Comparison of ENCODE assay signal across 12 cellular contexts in the genomic region with DNA sequence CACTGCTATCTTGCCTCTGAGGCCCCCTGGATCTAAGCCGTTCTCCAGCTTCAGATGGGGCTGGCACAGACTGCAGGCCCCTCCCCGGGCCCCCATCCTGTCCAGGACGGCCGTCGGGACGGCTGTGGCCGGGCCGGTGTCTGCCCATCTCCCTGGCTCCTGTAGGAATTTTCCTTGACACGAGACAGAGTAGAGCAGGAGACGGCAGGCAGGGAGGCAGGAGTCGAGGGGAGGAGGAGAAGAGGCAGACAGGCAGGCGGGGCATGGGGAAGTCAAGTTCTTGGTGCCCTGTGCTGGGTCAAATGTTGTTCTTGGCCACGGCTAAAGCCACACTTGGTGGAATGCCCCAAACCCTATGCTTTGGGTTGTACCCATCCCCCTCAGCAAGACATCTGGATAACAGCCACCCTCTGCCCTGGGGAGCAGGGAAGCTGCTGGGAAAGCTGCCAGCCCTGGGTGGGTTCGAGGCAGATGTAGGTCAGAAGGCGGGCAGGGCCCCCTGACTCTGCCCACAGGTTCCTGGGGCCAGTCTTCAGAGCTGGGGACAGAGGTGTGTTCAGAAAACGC. TPM values are rescaled to one million over a fixed set of nuclear protein-coding genes. Genes with fewer than 3 reads are reported as not detected.
A peak's percentile ranks its signal among the peaks of the same experiment; 100 is the strongest.
DNase-seq lines count a peak whose midpoint lies in the region; ATAC-seq, FAIRE-seq and TF ChIP-seq lines count a peak whose summit lies in the region.
"Had no signal": no experiment of that assay in that cellular context is flagged by ENCODE, and none has a peak within 500 bp of the region (broad histone marks: within the 10 kb centered on the region; RNA-seq: fewer than 3 reads in every experiment).

No MANE protein-coding gene starts in this region.

- intact Hi-C loops in spleen (cut with DNase I; ENCODE audit: low total_unique reads) = no loop called here

- peaks cover 26% of the 10 kb centered on the region for H3K4me1 ChIP-seq in HEK293 (ENCODE audit: control insufficient read depth, insufficient read depth, low read length)
- peaks cover 30% of the 10 kb centered on the region for H3K4me1 ChIP-seq in astrocyte (ENCODE audit: insufficient read depth, low read length)
- peaks cover 48% of the 10 kb centered on the region for H3K4me1 ChIP-seq in keratinocyte (ENCODE audit: control insufficient read depth, extremely low read depth, insufficient read depth, low read length)
- H3K4me1 ChIP-seq in spleen = peaks cover 0 to 57% (median 35%) of the 10 kb centered on the region in 6 donors

- H3K9me1 ChIP-seq in keratinocyte (ENCODE audit: control insufficient read depth, extremely low read depth, insufficient read depth, low read length) = no peaks in the 10 kb centered on the region

- no peak overlapping the region for H3K4me3 ChIP-seq in HEK293 (ENCODE audit: low read depth, low read length)
- H3K4me3 ChIP-seq in astrocyte (ENCODE audit: insufficient read depth, low read depth, low read length) = no peak overlapping the region
- H3K4me3 ChIP-seq in keratinocyte (ENCODE audit: control insufficient read depth in 2 of 3, extremely low read depth in 1 of 3, insufficient read depth in 2 of 3, low read depth in 1 of 3, low read length in 3 of 3) = no peak overlapping the region
- H3K4me3 ChIP-seq in spleen = peak overlapping the region in 2 of 8 donors; percentile 4 to 79

- ATAC-seq in GM18505 (IDR thresholded peaks at IDR 0.05; ENCODE audit: unreplicated experiment) (no peak), GM21367 (IDR thresholded peaks at IDR 0.05; ENCODE audit: unreplicated experiment) (no peak)

- CTCF ChIA-PET in HEK293 (lab: Yijun Ruan, JAX) = interaction anchor here (0.7 to 5.5 kb wide), 13 partner anchors 8 to 718 kb away, joined by 3 to 67 read pairs (median 3); no protein-coding TSS in a partner anchor

- no peaks in the 10 kb centered on the region for H3K36me3 Mint-ChIP-seq in astrocyte (ENCODE audit: low read depth, unreplicated experiment)
- H3K36me3 Mint-ChIP-seq: activated naive CD8-positive, alpha-beta T cell treated with anti-CD3 and anti-CD28 coated beads for 36 hours had no signal

- dilution Hi-C loops in keratinocyte (cut with MboI; ENCODE audit: extremely low pct_ligation_motif_present, low sequenced_read_pairs) = loop anchor here (25.0 kb wide), 1 partner anchor 359 kb away; no protein-coding TSS in a partner anchor

- 51 to 54% (median 52%) methylated on average over 16 of the region's 16 CpGs for WGBS in spleen, 5 donors

- H4K20me1 ChIP-seq in astrocyte (ENCODE audit: insufficient read depth, low read length) (no peaks in the 10 kb centered on the region), keratinocyte (ENCODE audit: control insufficient read depth, extremely low read depth, insufficient read depth, low read length) (no peaks in the 10 kb centered on the region)

- H3K27ac Mint-ChIP-seq in astrocyte (ENCODE audit: unreplicated experiment) = no peak overlapping the region
- H3K27ac Mint-ChIP-seq: activated naive CD8-positive, alpha-beta T cell treated with anti-CD3 and anti-CD28 coated beads for 36 hours had no signal

- H3K4me2 ChIP-seq in astrocyte (ENCODE audit: low read length) (peak overlapping the region; percentile 32), keratinocyte (ENCODE audit: control insufficient read depth, extremely low read depth, insufficient read depth, low read depth, low read length) (peak overlapping the region; percentile 83)

- H3K27me3 ChIP-seq in astrocyte (ENCODE audit: insufficient read depth, low read length) = peaks cover 24% of the 10 kb centered on the region
- peaks cover 3% of the 10 kb centered on the region for H3K27me3 ChIP-seq in keratinocyte (ENCODE audit: control insufficient read depth, extremely low read depth, insufficient read depth, low read length)
- peaks cover 0 to 84% (median 20%) of the 10 kb centered on the region in 7 donors for H3K27me3 ChIP-seq in spleen (replicated peaks in 1 of 7)

- no peak for TF ChIP-seq CTCF in HEK293 (tag by site-specific recombination; IDR thresholded peaks at IDR 0.05)
- TF ChIP-seq CTCF in astrocyte (IDR thresholded peaks at IDR 0.05; ENCODE audit: insufficient read depth, low read depth, low read length) = no peak
- TF ChIP-seq CTCF in keratinocyte (optimal IDR thresholded peaks at IDR 0.05 in 1 of 3, IDR thresholded peaks at IDR 0.05 in 1 of 3, conservative IDR thresholded peaks at IDR 0.05 in 1 of 3; ENCODE audit: extremely low read depth in 1 of 3, insufficient read depth in 2 of 3, low read length in 3 of 3) = no peak
- no peak for TF ChIP-seq CTCF in spleen (IDR thresholded peaks at IDR 0.05 in 8 of 11, conservative IDR thresholded peaks at IDR 0.05 in 3 of 11)

- FAIRE-seq in astrocyte (lab: Jason Lieb, UNC) (no peak), keratinocyte (lab: Jason Lieb, UNC) (no peak), GM12891 (lab: Jason Lieb, UNC) (no peak)

- H3K27ac ChIP-seq in HEK293 (ENCODE audit: extremely low read depth, low read depth, low read length) (no peak overlapping the region), astrocyte (ENCODE audit: low read depth, low read length) (no peak overlapping the region), keratinocyte (ENCODE audit: control insufficient read depth, insufficient read depth, low read length) (peak overlapping the region; percentile 87), spleen (peak overlapping the region; percentile 48 to 87 (median 77))

- no peaks in the 10 kb centered on the region for H3K36me3 ChIP-seq in HEK293 (ENCODE audit: control insufficient read depth in 2 of 2, insufficient read depth in 1 of 2, low read length in 2 of 2)
- H3K36me3 ChIP-seq in astrocyte (ENCODE audit: insufficient read depth, low read length) = no peaks in the 10 kb centered on the region
- no peaks in the 10 kb centered on the region for H3K36me3 ChIP-seq in keratinocyte (ENCODE audit: control insufficient read depth in 2 of 2, extremely low read depth in 1 of 2, insufficient read depth in 2 of 2, low read length in 2 of 2)
- H3K36me3 ChIP-seq in spleen = no peaks in the 10 kb centered on the region

- H3K4me3 Mint-ChIP-seq in astrocyte (ENCODE audit: unreplicated experiment) = no peak overlapping the region
- H3K4me3 Mint-ChIP-seq: activated naive CD8-positive, alpha-beta T cell treated with anti-CD3 and anti-CD28 coated beads for 36 hours had no signal

- H3K79me2 ChIP-seq in astrocyte (ENCODE audit: insufficient read depth, low read length) (no peaks in the 10 kb centered on the region), keratinocyte (ENCODE audit: control insufficient read depth, insufficient read depth, low read length) (no peaks in the 10 kb centered on the region)

- POLR2A ChIA-PET in HEK293 (lab: Yijun Ruan, JAX) = interaction anchor here (1.9 to 2.7 kb wide), 2 partner anchors 14 to 18 kb away, joined by 8 to 19 read pairs; partner anchors contain the start of gene CANT1

- H3K9ac ChIP-seq in astrocyte (ENCODE audit: low read length) = no peak overlapping the region
- peak overlapping the region; percentile 65 for H3K9ac ChIP-seq in keratinocyte (ENCODE audit: control insufficient read depth, extremely low read depth, insufficient read depth, low read length)

- H3K9me3 ChIP-seq in HEK293 (ENCODE audit: control insufficient read depth, insufficient read depth, low read depth, low read length) = no peaks in the 10 kb centered on the region
- H3K9me3 ChIP-seq in astrocyte (ENCODE audit: insufficient read depth, low read depth, low read length) = no peaks in the 10 kb centered on the region
- H3K9me3 ChIP-seq in keratinocyte (ENCODE audit: control insufficient read depth, low read depth, low read length) = no peaks in the 10 kb centered on the region
- no peaks in the 10 kb centered on the region for H3K9me3 ChIP-seq in spleen

- H3K9me3 Mint-ChIP-seq in astrocyte (ENCODE audit: unreplicated experiment) = peaks cover 2% of the 10 kb centered on the region
- H3K9me3 Mint-ChIP-seq: activated naive CD8-positive, alpha-beta T cell treated with anti-CD3 and anti-CD28 coated beads for 36 hours; neural crest cell had no signal

- H2AFZ ChIP-seq in astrocyte (ENCODE audit: low read depth, low read length) (no peak overlapping the region), keratinocyte (ENCODE audit: control insufficient read depth, low read length) (peak overlapping the region; percentile 53)

- TF ChIP-seq POLR2A in spleen (IDR thresholded peaks at IDR 0.05) (no peak), GM18505 (IDR thresholded peaks at IDR 0.05; ENCODE audit: borderline replicate concordance, extremely low read depth, insufficient read depth, insufficient read length) (no peak), GM12891 (IDR thresholded peaks at IDR 0.05; ENCODE audit: low read depth, low read length) (no peak)

- peaks cover 19% of the 10 kb centered on the region for H3K4me1 Mint-ChIP-seq in astrocyte (ENCODE audit: low read depth, unreplicated experiment)

- no peak for DNase-seq in astrocyte (ENCODE audit: low read depth)
- DNase-seq in keratinocyte (ENCODE audit: low read depth, low spot score) = no peak
- DNase-seq in spleen = no peak
- DNase-seq in NCI-H774 (lab: John Stamatoyannopoulos, UW) = no peak
- no peak for DNase-seq in GM12891 (ENCODE audit: insufficient read length, low spot score)
- DNase-seq: activated naive CD8-positive, alpha-beta T cell treated with anti-CD3 and anti-CD28 coated beads for 36 hours; DND-41; KBM-7 had no signal

- H3K27me3 Mint-ChIP-seq in astrocyte (ENCODE audit: low read depth, unreplicated experiment) = peaks cover 52% of the 10 kb centered on the region

RNA-seq across cellular contexts. Expression of gene C1QTNF1, which starts 4.0 kb away (rescaled TPM):
- total RNA-seq in astrocyte = 1.8 and 2.2 TPM in 2 replicates
- polyA plus RNA-seq in keratinocyte = 6.6 to 17.2 TPM (median 14.3 TPM) in 3 replicates
- 0.25 TPM for polyA plus RNA-seq in keratinocyte (2011; ENCODE audit: low read depth)
- polyA plus RNA-seq in keratinocyte (2011; cell fraction: cytosol; rRNA removed) = 9.6 and 17.3 TPM in 2 replicates
- 22.3 and 34.7 TPM in 2 replicates for polyA plus RNA-seq in keratinocyte (2011; cell fraction: nucleus; rRNA removed)
- 1.2 and 18.7 TPM in 2 replicates for polyA plus RNA-seq in keratinocyte (2012; ENCODE audit: low replicate concordance)
- polyA minus RNA-seq in keratinocyte = 7.8 to 26.3 TPM (median 17.1 TPM) in 3 replicates
- 31.3 TPM for polyA minus RNA-seq in keratinocyte (2011; cell fraction: cytosol; rRNA and poly(A)+ RNA removed)
- polyA minus RNA-seq in keratinocyte (2011; cell fraction: nucleus; rRNA and poly(A)+ RNA removed) = 28.9 and 39.9 TPM in 2 replicates
- total RNA-seq in spleen = 100 to 1,000 TPM in 1 of 7 donors, 10 to 100 TPM in 6; 26.5 to 101 (median 69.9) TPM
- 10 to 100 TPM; 14.7 to 29.1 (median 25.3) TPM for polyA plus RNA-seq in spleen
- polyA plus RNA-seq in GM12891 (2012; ENCODE audit: low read depth, missing spikeins) = 0.05 TPM

RNA-seq across cellular contexts. Expression of gene CANT1, which starts 18.4 kb away (rescaled TPM):
- 71.3 and 72.1 TPM in 2 replicates for total RNA-seq in astrocyte
- polyA plus RNA-seq in keratinocyte = 53.2 to 78.1 TPM (median 54.6 TPM) in 3 replicates
- polyA plus RNA-seq in keratinocyte (2011; ENCODE audit: low read depth) = 14.4 TPM
- 46.5 and 62.9 TPM in 2 replicates for polyA plus RNA-seq in keratinocyte (2011; cell fraction: cytosol; rRNA removed)
- 101 and 111 TPM in 2 replicates for polyA plus RNA-seq in keratinocyte (2011; cell fraction: nucleus; rRNA removed)
- 37.7 and 65.6 TPM in 2 replicates for polyA plus RNA-seq in keratinocyte (2012; ENCODE audit: low replicate concordance)
- 62.2 to 79.7 TPM (median 66.9 TPM) in 3 replicates for polyA minus RNA-seq in keratinocyte
- 106 TPM for polyA minus RNA-seq in keratinocyte (2011; cell fraction: cytosol; rRNA and poly(A)+ RNA removed)
- 120 and 137 TPM in 2 replicates for polyA minus RNA-seq in keratinocyte (2011; cell fraction: nucleus; rRNA and poly(A)+ RNA removed)
- total RNA-seq in spleen = 10 to 100 TPM; 48.1 to 76.6 (median 61.2) TPM
- polyA plus RNA-seq in spleen = 10 to 100 TPM; 11.2 to 22.1 (median 12.3) TPM
- 24.6 TPM for polyA plus RNA-seq in GM12891 (2012; ENCODE audit: low read depth, missing spikeins)

RNA-seq across cellular contexts. Expression of gene ENGASE, which starts 46.6 kb away (rescaled TPM):
- total RNA-seq in astrocyte (11.5 and 11.6 TPM in 2 replicates), spleen (100 to 1,000 TPM in 3 of 7 donors, 10 to 100 TPM in 4; 54.7 to 148 (median 99.4) TPM)
- polyA plus RNA-seq in keratinocyte (6.0 to 9.1 TPM (median 6.6 TPM) in 3 replicates), spleen (100 to 1,000 TPM in 1 of 3 donors, 10 to 100 TPM in 2; 25.0 to 101 (median 43.6) TPM)
- polyA plus RNA-seq in keratinocyte (2011; ENCODE audit: low read depth) = 5.1 TPM
- polyA plus RNA-seq in keratinocyte (2011; cell fraction: cytosol; rRNA removed) = 1.3 and 2.0 TPM in 2 replicates
- 35.0 and 42.9 TPM in 2 replicates for polyA plus RNA-seq in keratinocyte (2011; cell fraction: nucleus; rRNA removed)
- polyA plus RNA-seq in keratinocyte (2012; ENCODE audit: low replicate concordance) = 7.3 and 8.3 TPM in 2 replicates
- 5.3 to 13.6 TPM (median 6.8 TPM) in 3 replicates for polyA minus RNA-seq in keratinocyte
- 5.6 TPM for polyA minus RNA-seq in keratinocyte (2011; cell fraction: cytosol; rRNA and poly(A)+ RNA removed)
- 8.6 and 9.2 TPM in 2 replicates for polyA minus RNA-seq in keratinocyte (2011; cell fraction: nucleus; rRNA and poly(A)+ RNA removed)
- polyA plus RNA-seq in GM12891 (2012; ENCODE audit: low read depth, missing spikeins) = 6.2 TPM

RNA-seq across cellular contexts. Expression of gene LGALS3BP, which starts 48.3 kb away (rescaled TPM):
- 495 and 654 TPM in 2 replicates for total RNA-seq in astrocyte
- 53.0 to 137 TPM (median 97.1 TPM) in 3 replicates for polyA plus RNA-seq in keratinocyte
- 16.5 TPM for polyA plus RNA-seq in keratinocyte (2011; ENCODE audit: low read depth)
- polyA plus RNA-seq in keratinocyte (2011; cell fraction: cytosol; rRNA removed) = 63.1 and 93.6 TPM in 2 replicates
- 277 and 483 TPM in 2 replicates for polyA plus RNA-seq in keratinocyte (2011; cell fraction: nucleus; rRNA removed)
- 33.5 and 219 TPM in 2 replicates for polyA plus RNA-seq in keratinocyte (2012; ENCODE audit: low replicate concordance)
- polyA minus RNA-seq in keratinocyte = 91.3 to 288 TPM (median 137 TPM) in 3 replicates
- 237 TPM for polyA minus RNA-seq in keratinocyte (2011; cell fraction: cytosol; rRNA and poly(A)+ RNA removed)
- polyA minus RNA-seq in keratinocyte (2011; cell fraction: nucleus; rRNA and poly(A)+ RNA removed) = 457 and 590 TPM in 2 replicates
- total RNA-seq in spleen = 100 to 1,000 TPM in 5 of 7 donors, 10 to 100 TPM in 2; 85.7 to 188 (median 108) TPM
- 10 to 100 TPM; 33.6 to 58.7 (median 38.3) TPM for polyA plus RNA-seq in spleen
- 7.1 TPM for polyA plus RNA-seq in GM12891 (2012; ENCODE audit: low read depth, missing spikeins)

Comparison
In these comparisons a context has a peak if more than half of its experiments do, and no peak if none do; other contexts are left out.
1. H3K27ac ChIP-seq: peak in keratinocyte (single experiment) and spleen (8 of 8); none in HEK293 (single experiment) and astrocyte (single experiment).